ENCODE assay signal across 27 cellular contexts in genomic region chr2:47438084-47438483, GRCh38.
"Had no signal": no experiment of that assay in that cellular context is flagged by ENCODE, and none has a peak within 500 bp of the region (broad histone marks: within the 10 kb centered on the region; RNA-seq: fewer than 3 reads in every experiment).

No MANE protein-coding gene starts in this region.

- ATAC-seq: activated CD4-positive, alpha-beta T cell treated with anti-CD3 and anti-CD28 coated beads for 36 hours; activated CD8-positive, alpha-beta T cell treated with anti-CD3 and anti-CD28 coated beads, Interleukin-2, amount 10 ng/mL, durations not matched to agents 7 days and 5 days; body of pancreas; T-helper 17 cell had no signal

- H3K9me3 Mint-ChIP-seq: activated naive CD4-positive, alpha-beta T cell treated with anti-CD3 and anti-CD28 coated beads, Interleukin-2, amount 50 U/mL, for 24 hours; activated T-helper 1 cell treated with anti-CD3 and anti-CD28 coated beads, Interleukin-12 subunit alpha, Interleukin-12 subunit beta, Interleukin-2, Interleukin-4 antibody, amounts not matched to agents 30 ng/mL and 10 ng/mL and 1 ng/mL, durations not matched to agents 14 hours and 24 hours and 36 hours; central memory CD8-positive, alpha-beta T cell had no signal

- H3K27ac Mint-ChIP-seq: activated CD4-positive, alpha-beta T cell treated with anti-CD3 and anti-CD28 coated beads for 36 hours; activated CD8-positive, alpha-beta T cell treated with anti-CD3 and anti-CD28 coated beads, Interleukin-2, amount 10 ng/mL, durations not matched to agents 7 days and 5 days; activated naive CD4-positive, alpha-beta T cell treated with anti-CD3 and anti-CD28 coated beads, Interleukin-2, amount 50 U/mL, for 24 hours; activated T-helper 1 cell treated with anti-CD3 and anti-CD28 coated beads, Interleukin-12 subunit alpha, Interleukin-12 subunit beta, Interleukin-2, Interleukin-4 antibody, amounts not matched to agents 30 ng/mL and 10 ng/mL and 1 ng/mL, durations not matched to agents 14 hours and 24 hours and 36 hours; T-helper 17 cell had no signal

- H3K9ac ChIP-seq: KMS-11 had no signal

- DNase-seq: activated CD4-positive, alpha-beta T cell treated with anti-CD3 and anti-CD28 coated beads for 36 hours; activated CD4-positive, alpha-beta T cell treated with anti-CD3 and anti-CD28 coated beads, Interleukin-2, amount 50 U/mL, for 4 hours; activated CD4-positive, CD25-positive, alpha-beta regulatory T cell; activated CD8-positive, alpha-beta memory T cell treated with anti-CD3 and anti-CD28 coated beads, Interleukin-2, amount 50 U/mL, for 48 hours; activated CD8-positive, alpha-beta T cell treated with anti-CD3 and anti-CD28 coated beads, Interleukin-2, amount 10 ng/mL, durations not matched to agents 7 days and 5 days; activated effector memory CD4-positive, alpha-beta T cell treated with Interleukin-2 at 50 U/mL for 16 hours; activated naive CD4-positive, alpha-beta T cell; activated T-cell treated with anti-CD3 and anti-CD28 coated beads, Interleukin-2, amount 50 U/mL, for 1 hour; aorta; body of pancreas; MG63; MV-4-11; NCI-H1092 treated with DMSO at 0.1 percent for 48 hours; NCI-H1417 treated with DMSO at 0.1 percent for 48 hours; NCI-H2029; NCI-H345; NCI-H510A; NCI-H526 treated with DMSO at 0.1 percent for 48 hours; NK-92 treated with Interleukin-12 subunit alpha and Interleukin-12 subunit beta, amount 100 ng/mL, for 24 hours; SIG-M5; T-helper 17 cell; T-helper 9 cell had no signal

- H3K27ac ChIP-seq: body of pancreas, KMS-11 had no signal

- H3K4me3 Mint-ChIP-seq: activated CD4-positive, alpha-beta T cell treated with anti-CD3 and anti-CD28 coated beads for 36 hours; activated CD8-positive, alpha-beta T cell treated with anti-CD3 and anti-CD28 coated beads, Interleukin-2, amount 10 ng/mL, durations not matched to agents 7 days and 5 days; activated naive CD4-positive, alpha-beta T cell treated with anti-CD3 and anti-CD28 coated beads, Interleukin-2, amount 50 U/mL, for 24 hours; activated T-helper 1 cell treated with anti-CD3 and anti-CD28 coated beads, Interleukin-12 subunit alpha, Interleukin-12 subunit beta, Interleukin-2, Interleukin-4 antibody, amounts not matched to agents 30 ng/mL and 10 ng/mL and 1 ng/mL, durations not matched to agents 14 hours and 24 hours and 36 hours; central memory CD8-positive, alpha-beta T cell; T-helper 17 cell had no signal

- FAIRE-seq: bronchial epithelial cell had no signal

- H3K9me3 ChIP-seq: body of pancreas, MG63 had no signal

- H3K4me1 ChIP-seq: body of pancreas had no signal

- H3K27me3 ChIP-seq: body of pancreas, MG63 had no signal

- H3K27me3 Mint-ChIP-seq: activated CD4-positive, alpha-beta T cell treated with anti-CD3 and anti-CD28 coated beads for 36 hours; activated naive CD4-positive, alpha-beta T cell treated with anti-CD3 and anti-CD28 coated beads, Interleukin-2, amount 50 U/mL, for 24 hours; central memory CD8-positive, alpha-beta T cell; T-helper 17 cell had no signal

- H3K4me2 ChIP-seq: KMS-11 had no signal

- H3K4me1 Mint-ChIP-seq: activated CD4-positive, alpha-beta T cell treated with anti-CD3 and anti-CD28 coated beads for 36 hours; central memory CD8-positive, alpha-beta T cell had no signal
